ENCODE assay signal across 14 cellular contexts in the genomic region with DNA sequence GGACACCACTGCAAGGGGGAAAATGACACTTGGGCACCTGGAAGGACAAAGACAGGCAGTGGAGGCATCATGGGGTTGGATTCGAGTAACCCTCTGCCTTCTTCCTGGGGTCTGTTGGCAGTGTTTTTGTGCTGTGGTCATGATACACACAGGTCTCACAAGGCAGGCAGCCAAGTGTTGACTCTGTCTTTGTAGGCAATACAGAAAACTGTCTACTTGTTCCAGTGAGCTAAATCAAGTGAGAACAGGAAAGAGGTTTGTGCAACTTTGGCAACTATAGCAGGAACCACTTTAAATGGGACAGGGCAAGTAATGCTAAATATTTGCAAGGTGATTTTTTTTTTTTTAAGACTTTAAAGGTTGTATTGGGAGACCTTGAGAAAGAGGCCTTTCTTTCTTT.
DNase-seq lines count a peak whose midpoint lies in the region; ATAC-seq and TF ChIP-seq lines count a peak whose summit lies in the region.
"Had no signal": no experiment of that assay in that cellular context is flagged by ENCODE, and none has a peak within 500 bp of the region (broad histone marks: within the 10 kb centered on the region; RNA-seq: fewer than 3 reads in every experiment).

No MANE protein-coding gene starts in this region.

- peak; percentile 85 for ATAC-seq in left lobe of liver
- no peak for ATAC-seq in GM19395 (IDR thresholded peaks at IDR 0.05; ENCODE audit: unreplicated experiment)
- no peak for ATAC-seq in GM21717 (IDR thresholded peaks at IDR 0.05; ENCODE audit: unreplicated experiment)

- no peaks in the 10 kb centered on the region for H3K4me1 ChIP-seq in prostate gland (replicated peaks)
- H3K4me1 ChIP-seq: BE2C had no signal

- no peaks in the 10 kb centered on the region for H3K36me3 ChIP-seq in prostate gland
- H3K36me3 ChIP-seq: BE2C had no signal

- in situ Hi-C loops in G401 (cut with HindIII; ENCODE audit: low sequenced_read_pairs) (no loop called here), astrocyte of the cerebellum (cut with HindIII; ENCODE audit: low sequenced_read_pairs) (no loop called here)

- no peaks in the 10 kb centered on the region for H3K9me3 ChIP-seq in prostate gland
- H3K9me3 ChIP-seq: BE2C had no signal

- peak overlapping the region in 1 of 2 donors; percentile 37 for H3K27ac ChIP-seq in prostate gland
- H3K27ac ChIP-seq: GM23248 had no signal

- no peak for TF ChIP-seq POLR2A in prostate gland (IDR thresholded peaks at IDR 0.05)

- H3K4me3 ChIP-seq in astrocyte of the cerebellum (ENCODE audit: low read depth, low read length) (no peak overlapping the region), prostate gland (no peak overlapping the region)
- H3K4me3 ChIP-seq: GM23248 had no signal

- 45% methylated on average over 1 of the region's 1 CpG for WGBS in prostate gland

- no peak for TF ChIP-seq CTCF in astrocyte of the cerebellum (IDR thresholded peaks at IDR 0.05; ENCODE audit: low read depth, low read length, missing control alignments)
- TF ChIP-seq CTCF in prostate gland (IDR thresholded peaks at IDR 0.05), result no peak

- H3K27me3 ChIP-seq in prostate gland (replicated peaks; ENCODE audit: insufficient read depth), result no peaks in the 10 kb centered on the region
- H3K27me3 ChIP-seq: BE2C had no signal

- DNase-seq in G401 (ENCODE audit: low spot score) (peak; percentile 24), astrocyte of the cerebellum (ENCODE audit: low read depth) (peak; percentile 44), left lobe of liver (ENCODE audit: low spot score) (peak; percentile 59), prostate gland (ENCODE audit: low spot score) (peak; percentile 80), AG08396 (ENCODE audit: low spot score) (no peak)
- DNase-seq: ACHN, BE2C, GM23248, NCI-H1436, NCI-H2081, NCI-H2227 treated with DMSO at 0.1 percent for 48 hours, SHP77 treated with DMSO at 0.1 percent for 48 hours had no signal

- intact Hi-C loops in prostate gland (cut with DNase I), result no loop called here
